Comparison of ENCODE assay signal across 23 cellular contexts in genomic region chr9:35142037-35142436, GRCh38. TPM values are rescaled to one million over a fixed set of nuclear protein-coding genes. Genes with fewer than 3 reads are reported as not detected.
"Had no signal": no experiment of that assay in that cellular context is flagged by ENCODE, and none has a peak within 500 bp of the region (broad histone marks: within the 10 kb centered on the region; RNA-seq: fewer than 3 reads in every experiment).

No MANE protein-coding gene starts in this region.

- H3K4me3 ChIP-seq: SJSA1, SK-N-MC had no signal

- H3K36me3 ChIP-seq: SJSA1 had no signal

- H3K27me3 ChIP-seq: SJSA1 had no signal

- H3K36me3 Mint-ChIP-seq: IgD-negative memory B cell had no signal

- H3K27ac Mint-ChIP-seq: IgD-negative memory B cell had no signal

- DNase-seq: KBM-7, MV-4-11, NCI-H1048, NCI-H1105, NCI-H1417, NCI-H1436 treated with DMSO at 0.1 percent for 48 hours, NCI-H1694 treated with DMSO at 0.1 percent for 48 hours, NCI-H1930, NCI-H2081, NCI-H2171, NCI-H226, NCI-H446, NCI-H510A, NCI-H524 treated with DMSO at 0.1 percent for 48 hours, NCI-H69, NCI-H774, Right ventricle myocardium superior, RPMI8226, SIG-M5 had no signal

- H3K27ac ChIP-seq: SJSA1, SK-N-MC had no signal

- H3K9me3 ChIP-seq: SJSA1 had no signal

- H3K4me1 ChIP-seq: SJSA1 had no signal

- FAIRE-seq: RCC 7860 had no signal

RNA-seq across cellular contexts. Expression of gene UNC13B, which starts 19.8 kb away (rescaled TPM):
- polyA plus RNA-seq: IgD-negative memory B cell had no signal
